In genomic region chr7:19118896-19119301, GRCh38 we compare ENCODE assay signal across 1 cellular context.
TF ChIP-seq lines count a peak whose summit lies in the region.

No MANE protein-coding gene starts in this region.

TF ChIP-seq in H1, 55 proteins besides CTCF, POLR2A, EP300 and RAD21 (continued from another document):
- TF ChIP-seq EGR1 (IDR thresholded peaks at IDR 0.05; ENCODE audit: borderline replicate concordance, low read depth, low read length) (no peak), BRCA1 (IDR thresholded peaks at IDR 0.05; ENCODE audit: low read depth, low read length) (no peak), JUND (IDR thresholded peaks at IDR 0.05; ENCODE audit: low read length) (no peak), SP1 (IDR thresholded peaks at IDR 0.05; ENCODE audit: low read depth, low read length) (no peak), BACH1 (IDR thresholded peaks at IDR 0.05; ENCODE audit: low read length) (no peak), EZH2 (IDR thresholded peaks at IDR 0.05; ENCODE audit: low read depth, low read length, severe bottlenecking) (peak; percentile 65), GABPA (IDR thresholded peaks at IDR 0.05; ENCODE audit: borderline replicate concordance, insufficient read depth, low read length) (no peak), ASH2L (IDR thresholded peaks at IDR 0.05; ENCODE audit: low read length) (peak; percentile 62), CTBP2 (IDR thresholded peaks at IDR 0.05; ENCODE audit: borderline replicate concordance, insufficient read depth, insufficient read length, low read length) (peak; percentile 65), MAFK (IDR thresholded peaks at IDR 0.05; ENCODE audit: low read depth, low read length) (no peak), HDAC2 (IDR thresholded peaks at IDR 0.05; ENCODE audit: borderline replicate concordance in 1 of 2, low read depth in 2 of 2, low read length in 2 of 2) (no peak), GTF2F1 (IDR thresholded peaks at IDR 0.05; ENCODE audit: borderline replicate concordance, low read depth, low read length) (no peak), YY1 (IDR thresholded peaks at IDR 0.05; ENCODE audit: low read depth, low read length) (no peak), NANOG (IDR thresholded peaks at IDR 0.05; ENCODE audit: insufficient read depth, low read depth, low read length, poor library complexity, severe bottlenecking) (no peak), BCL11A (IDR thresholded peaks at IDR 0.05; ENCODE audit: low read depth in 2 of 2, low read length in 2 of 2) (no peak), USF2 (IDR thresholded peaks at IDR 0.05; ENCODE audit: low read length) (peak; percentile 67), SUZ12 (IDR thresholded peaks at IDR 0.05; ENCODE audit: low read length) (peak; percentile 67; the same call in 1 of the 2 replicates), SP4 (IDR thresholded peaks at IDR 0.05; ENCODE audit: low read length) (no peak)
- TF ChIP-seq, protein P1, sequence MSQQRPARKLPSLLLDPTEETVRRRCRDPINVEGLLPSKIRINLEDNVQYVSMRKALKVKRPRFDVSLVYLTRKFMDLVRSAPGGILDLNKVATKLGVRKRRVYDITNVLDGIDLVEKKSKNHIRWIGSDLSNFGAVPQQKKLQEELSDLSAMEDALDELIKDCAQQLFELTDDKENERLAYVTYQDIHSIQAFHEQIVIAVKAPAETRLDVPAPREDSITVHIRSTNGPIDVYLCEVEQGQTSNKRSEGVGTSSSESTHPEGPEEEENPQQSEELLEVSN (IDR thresholded peaks at IDR 0.05) = peak; percentile 92
- TF ChIP-seq, protein P2, sequence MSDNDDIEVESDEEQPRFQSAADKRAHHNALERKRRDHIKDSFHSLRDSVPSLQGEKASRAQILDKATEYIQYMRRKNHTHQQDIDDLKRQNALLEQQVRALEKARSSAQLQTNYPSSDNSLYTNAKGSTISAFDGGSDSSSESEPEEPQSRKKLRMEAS (IDR thresholded peaks at IDR 0.05) = peak; percentile 97
